In genomic region chr5:138210985-138211384, GRCh38 we compare ENCODE assay signal across 25 cellular contexts. TPM values are rescaled to one million over a fixed set of nuclear protein-coding genes. Genes with fewer than 3 reads are reported as not detected.
DNase-seq lines count a peak whose midpoint lies in the region; ATAC-seq, FAIRE-seq and TF ChIP-seq lines count a peak whose summit lies in the region.
"Had no signal": no experiment of that assay in that cellular context is flagged by ENCODE, and none has a peak within 500 bp of the region (broad histone marks: within the 10 kb centered on the region; RNA-seq: fewer than 3 reads in every experiment).

No MANE protein-coding gene starts in this region.

- TF ChIP-seq POLR2A in HepG2 (IDR thresholded peaks at IDR 0.05; ENCODE audit: insufficient read depth in 1 of 2, low read depth in 2 of 2, low read length in 2 of 2), result no peak
- no peak for TF ChIP-seq POLR2A in right lobe of liver (IDR thresholded peaks at IDR 0.05)

- H3K4me2 ChIP-seq in HepG2 (ENCODE audit: low read depth, low read length), result peak overlapping the region; percentile 67; the same call in 1 of the 2 replicates

- POLR2A ChIA-PET in HepG2 (lab: Yijun Ruan, JAX), result no interaction called here

- intact Hi-C loops in HepG2 (cut with micrococcal nuclease; ENCODE audit: unreplicated experiment) (no loop called here), right lobe of liver (cut with DNase I) (no loop called here)

- no peaks in the 10 kb centered on the region for H3K27me3 Mint-ChIP-seq in T-helper 1 cell treated with Interleukin-12 subunit alpha and Interleukin-12 subunit beta and Interleukin-4 antibody, amounts not matched to agents 30 μg/mL and 1 μg/mL, for 36 hours (ENCODE audit: low read depth)
- H3K27me3 Mint-ChIP-seq in endothelial cell (ENCODE audit: unreplicated experiment) (peaks cover 3% of the 10 kb centered on the region), type B pancreatic cell (no peaks in the 10 kb centered on the region)
- H3K27me3 Mint-ChIP-seq: dendritic cell treated with granulocyte-macrophage colony-stimulating factor and Interleukin-4, amounts not matched to agents 40 ng/mL and 50 ng/mL, for 4 days had no signal

- H3K27ac ChIP-seq in HepG2 (ENCODE audit: extremely low read length, insufficient read depth, low read length) (no peak overlapping the region), right lobe of liver (no peak overlapping the region)
- H3K27ac ChIP-seq: 22Rv1, brain microvascular endothelial cell, psoas muscle, skin epidermis had no signal

- DNase-seq in T-helper 1 cell, result no peak
- no peak for DNase-seq in HepG2 (ENCODE audit: low spot score)
- no peak for DNase-seq in right lobe of liver
- DNase-seq in endothelial cell (ENCODE audit: low spot score), result no peak
- DNase-seq in type B pancreatic cell (ENCODE audit: extremely low spot score, unreplicated experiment), result no peak
- no peak for DNase-seq in stimulated activated CD4-positive, alpha-beta T cell treated with anti-CD3 and anti-CD28 coated beads, Interleukin-2, amount 100 ng/mL, for 48 hours
- DNase-seq: activated naive CD4-positive, alpha-beta T cell; brain microvascular endothelial cell; DMS 273 treated with DMSO at 0.1 percent for 48 hours; hippocampal formation; KG1; NCI-H1092; NCI-H2081; NCI-H526 treated with DMSO at 0.1 percent for 48 hours; psoas muscle; Right ventricle myocardium superior; stimulated activated CD4-positive, alpha-beta T cell treated with anti-CD3 and anti-CD28 coated beads, Interleukin-4, amount 100 ng/mL, for 1 hour had no signal

- CTCF ChIA-PET in HepG2 (lab: Yijun Ruan, JAX; ENCODE audit: low intra/inter-chr PET ratio, low total read pairs), result no interaction called here

- peak overlapping the region; percentile 9 for H3K27ac Mint-ChIP-seq in T-helper 1 cell treated with Interleukin-12 subunit alpha and Interleukin-12 subunit beta and Interleukin-4 antibody, amounts not matched to agents 30 μg/mL and 1 μg/mL, for 36 hours
- H3K27ac Mint-ChIP-seq in endothelial cell (ENCODE audit: unreplicated experiment), result no peak overlapping the region
- no peak overlapping the region for H3K27ac Mint-ChIP-seq in type B pancreatic cell
- H3K27ac Mint-ChIP-seq: dendritic cell treated with granulocyte-macrophage colony-stimulating factor and Interleukin-4, amounts not matched to agents 40 ng/mL and 50 ng/mL, for 4 days had no signal

- H3K4me1 ChIP-seq in HepG2 (ENCODE audit: insufficient read depth, low read length) (peaks cover 20% of the 10 kb centered on the region), right lobe of liver (peaks cover 0 to 13% (median 0%) of the 10 kb centered on the region in 4 donors)

- peaks cover 39% of the 10 kb centered on the region for H3K79me2 ChIP-seq in HepG2 (ENCODE audit: insufficient read depth, low read length)

- H3K9ac ChIP-seq in HepG2 (ENCODE audit: insufficient read depth, low read depth, low read length), result no peak overlapping the region

- TF ChIP-seq CTCF in HepG2 (CRISPR knock-in tag; IDR thresholded peaks at IDR 0.05) (no peak), right lobe of liver (IDR thresholded peaks at IDR 0.05) (no peak), endothelial cell (IDR thresholded peaks at IDR 0.05; ENCODE audit: unreplicated experiment) (no peak), type B pancreatic cell (conservative IDR thresholded peaks at IDR 0.05) (no peak)

- H3K36me3 ChIP-seq in HepG2 (replicated peaks in 1 of 2; ENCODE audit: control insufficient read depth in 1 of 2, insufficient read depth in 2 of 2, low read length in 2 of 2), result peaks cover 5 to 17% of the 10 kb centered on the region in 2 experiments
- H3K36me3 ChIP-seq in right lobe of liver, result peaks cover 0 to 12% (median 0%) of the 10 kb centered on the region in 4 donors

- H4K20me1 ChIP-seq in HepG2 (ENCODE audit: insufficient read depth, low read length), result no peaks in the 10 kb centered on the region

- H2AFZ ChIP-seq in HepG2 (ENCODE audit: low read length), result no peak overlapping the region

- no peaks in the 10 kb centered on the region for H3K9me3 Mint-ChIP-seq in T-helper 1 cell treated with Interleukin-12 subunit alpha and Interleukin-12 subunit beta and Interleukin-4 antibody, amounts not matched to agents 30 μg/mL and 1 μg/mL, for 36 hours
- H3K9me3 Mint-ChIP-seq in endothelial cell (ENCODE audit: unreplicated experiment) (no peaks in the 10 kb centered on the region), type B pancreatic cell (no peaks in the 10 kb centered on the region)
- H3K9me3 Mint-ChIP-seq: dendritic cell treated with granulocyte-macrophage colony-stimulating factor and Interleukin-4, amounts not matched to agents 40 ng/mL and 50 ng/mL, for 4 days had no signal

- no peaks in the 10 kb centered on the region for H3K9me3 ChIP-seq in HepG2 (ENCODE audit: low read length)
- H3K9me3 ChIP-seq in right lobe of liver, result no peaks in the 10 kb centered on the region
- H3K9me3 ChIP-seq: psoas muscle had no signal

- TF ChIP-seq EP300 in HepG2 (IDR thresholded peaks at IDR 0.05; ENCODE audit: low read depth in 2 of 2, low read length in 2 of 2), result no peak
- TF ChIP-seq EP300 in HepG2 (CRISPR knock-in tag; IDR thresholded peaks at IDR 0.05; ENCODE audit: borderline replicate concordance), result no peak

- no peak for TF ChIP-seq RAD21 in HepG2 (CRISPR knock-in tag; IDR thresholded peaks at IDR 0.05)

- H3K4me3 Mint-ChIP-seq in T-helper 1 cell treated with Interleukin-12 subunit alpha and Interleukin-12 subunit beta and Interleukin-4 antibody, amounts not matched to agents 30 μg/mL and 1 μg/mL, for 36 hours, result peak overlapping the region; percentile 64
- H3K4me3 Mint-ChIP-seq in endothelial cell (ENCODE audit: unreplicated experiment) (peak overlapping the region; percentile 1), type B pancreatic cell (peak overlapping the region; percentile 76)
- H3K4me3 Mint-ChIP-seq: dendritic cell treated with granulocyte-macrophage colony-stimulating factor and Interleukin-4, amounts not matched to agents 40 ng/mL and 50 ng/mL, for 4 days had no signal

- peaks cover 17% of the 10 kb centered on the region for H3K4me1 Mint-ChIP-seq in T-helper 1 cell treated with Interleukin-12 subunit alpha and Interleukin-12 subunit beta and Interleukin-4 antibody, amounts not matched to agents 30 μg/mL and 1 μg/mL, for 36 hours (ENCODE audit: low read depth)
- peaks cover 14% of the 10 kb centered on the region for H3K4me1 Mint-ChIP-seq in endothelial cell (ENCODE audit: unreplicated experiment)
- peaks cover 20% of the 10 kb centered on the region for H3K4me1 Mint-ChIP-seq in type B pancreatic cell (ENCODE audit: unreplicated experiment)

- in situ Hi-C loops in HepG2 (cut with HindIII; ENCODE audit: extremely low pct_ligation_motif_present, low pct_unique_long_range_greater_than_20kb), result no loop called here

- H3K4me3 ChIP-seq in HepG2 (replicated peaks in 1 of 3; ENCODE audit: insufficient read depth in 1 of 3, low read depth in 2 of 3, low read length in 3 of 3) (no peak overlapping the region), right lobe of liver (no peak overlapping the region)
- H3K4me3 ChIP-seq: skin epidermis had no signal

- 89% methylated on average over 3 of the region's 3 CpGs for WGBS in HepG2 (ENCODE audit: low lambda C conversion rate)
- WGBS in right lobe of liver (ENCODE audit: insufficient coverage, low coverage, low lambda C conversion rate, missing lambda C conversion rate), result 80% methylated on average over 3 of the region's 3 CpGs

- H3K36me3 Mint-ChIP-seq in T-helper 1 cell treated with Interleukin-12 subunit alpha and Interleukin-12 subunit beta and Interleukin-4 antibody, amounts not matched to agents 30 μg/mL and 1 μg/mL, for 36 hours (ENCODE audit: low read depth), result peaks cover 8% of the 10 kb centered on the region
- peaks cover 5% of the 10 kb centered on the region for H3K36me3 Mint-ChIP-seq in endothelial cell (ENCODE audit: low read depth, unreplicated experiment)
- no peaks in the 10 kb centered on the region for H3K36me3 Mint-ChIP-seq in type B pancreatic cell

- FAIRE-seq in HepG2 (lab: Jason Lieb, UNC), result no peak
- FAIRE-seq: endothelial cell of umbilical vein, G401.6, keratinocyte had no signal

- H3K27me3 ChIP-seq in HepG2 (ENCODE audit: control insufficient read depth in 1 of 2, insufficient read depth in 2 of 2, low read length in 2 of 2), result no peaks in the 10 kb centered on the region; a peak in 1 of 5 replicates
- no peaks in the 10 kb centered on the region for H3K27me3 ChIP-seq in right lobe of liver
- H3K27me3 ChIP-seq: brain microvascular endothelial cell had no signal

- no peak for ATAC-seq in HepG2
- no peak for ATAC-seq in right lobe of liver
- ATAC-seq in esophagus mucosa, result no peak
- ATAC-seq: psoas muscle had no signal

- no TSS peak for BruUV-seq in HepG2 (replicated peaks; lab: Mats Ljungman, UMichigan)

RNA-seq across cellular contexts. Expression of gene CDC23, which starts 2.1 kb away (rescaled TPM):
- total RNA-seq in HepG2 (2016; rRNA removed; fragmentation: Illumina TruSeq; extraction: Trizol) (47.7 and 64.2 TPM in 2 replicates), right lobe of liver (10 to 100 TPM; 11.9 to 16.2 (median 15.2) TPM), endothelial cell (ENCODE audit: unreplicated experiment) (40.8 TPM), type B pancreatic cell (ENCODE audit: low replicate concordance) (40.2 and 41.6 TPM in 2 replicates), esophagus mucosa (20.6 TPM)
- 5.3 and 5.6 TPM in 2 replicates for total RNA-seq in HepG2 (2016; cell fraction: cytosol; rRNA removed; fragmentation: Illumina TruSeq; extraction: Trizol; ENCODE audit: low read depth)
- 47.3 and 67.7 TPM in 2 replicates for total RNA-seq in HepG2 (2016; cell fraction: insoluble cytoplasmic fraction; rRNA removed; fragmentation: Illumina TruSeq; extraction: Trizol)
- 10.9 and 12.4 TPM in 2 replicates for total RNA-seq in HepG2 (2016; cell fraction: membrane; rRNA removed; fragmentation: Illumina TruSeq; extraction: Trizol)
- total RNA-seq in HepG2 (2016; cell fraction: nucleus; rRNA removed; fragmentation: Illumina TruSeq; extraction: Trizol), result 35.4 and 36.8 TPM in 2 replicates
- 28.2 and 38.3 TPM in 2 replicates for polyA plus RNA-seq in HepG2 (2011; rRNA removed)
- 17.0 and 23.7 TPM in 2 replicates for polyA plus RNA-seq in HepG2 (2011; cell fraction: cytosol; rRNA removed)
- polyA plus RNA-seq in HepG2 (2011; cell fraction: nucleus; rRNA removed), result 30.2 and 33.3 TPM in 2 replicates
- polyA plus RNA-seq in HepG2 (2012), result 18.0 and 25.9 TPM in 2 replicates
- polyA plus RNA-seq in HepG2 (2016; cell fraction: cytosol; fragmentation: Illumina TruSeq; extraction: Trizol; ENCODE audit: low read depth), result 1.9 and 2.4 TPM in 2 replicates
- polyA plus RNA-seq in HepG2 (2016; cell fraction: insoluble cytoplasmic fraction; fragmentation: Illumina TruSeq; extraction: Trizol; ENCODE audit: low read depth), result 58.9 and 61.5 TPM in 2 replicates
- polyA plus RNA-seq in HepG2 (2016; cell fraction: membrane; fragmentation: Illumina TruSeq; extraction: Trizol; ENCODE audit: low read depth), result 6.1 and 7.0 TPM in 2 replicates
- 46.3 and 48.4 TPM in 2 replicates for polyA plus RNA-seq in HepG2 (2016; cell fraction: nucleus; fragmentation: Illumina TruSeq; extraction: Trizol; ENCODE audit: insufficient read depth, low read depth)
- 36.7 and 39.6 TPM in 2 replicates for polyA minus RNA-seq in HepG2 (2011; rRNA and poly(A)+ RNA removed; ENCODE audit: low replicate concordance)
- polyA minus RNA-seq in HepG2 (2011; cell fraction: cytosol; rRNA and poly(A)+ RNA removed), result 17.8 and 19.5 TPM in 2 replicates
- polyA minus RNA-seq in HepG2 (2011; cell fraction: nucleus; rRNA and poly(A)+ RNA removed), result 42.4 and 60.0 TPM in 2 replicates

RNA-seq across cellular contexts. Expression of gene KIF20A, which starts 32.1 kb away (rescaled TPM):
- total RNA-seq in HepG2 (2016; rRNA removed; fragmentation: Illumina TruSeq; extraction: Trizol) (66.8 and 91.6 TPM in 2 replicates), right lobe of liver (1 to 10 TPM in 3 of 6 experiments, under 1 TPM in 3; 0.55 to 3.3 (median 1.1) TPM), endothelial cell (ENCODE audit: unreplicated experiment) (10.3 TPM), type B pancreatic cell (ENCODE audit: low replicate concordance) (20.5 and 61.0 TPM in 2 replicates), esophagus mucosa (21.2 TPM)
- total RNA-seq in HepG2 (2016; cell fraction: cytosol; rRNA removed; fragmentation: Illumina TruSeq; extraction: Trizol; ENCODE audit: low read depth), result 16.2 and 16.7 TPM in 2 replicates
- 66.5 and 88.5 TPM in 2 replicates for total RNA-seq in HepG2 (2016; cell fraction: insoluble cytoplasmic fraction; rRNA removed; fragmentation: Illumina TruSeq; extraction: Trizol)
- 25.5 and 29.6 TPM in 2 replicates for total RNA-seq in HepG2 (2016; cell fraction: membrane; rRNA removed; fragmentation: Illumina TruSeq; extraction: Trizol)
- 50.4 and 55.2 TPM in 2 replicates for total RNA-seq in HepG2 (2016; cell fraction: nucleus; rRNA removed; fragmentation: Illumina TruSeq; extraction: Trizol)
- polyA plus RNA-seq in HepG2 (2011; rRNA removed), result 12.9 and 17.1 TPM in 2 replicates
- polyA plus RNA-seq in HepG2 (2011; cell fraction: cytosol; rRNA removed), result 10.2 and 13.5 TPM in 2 replicates
- polyA plus RNA-seq in HepG2 (2011; cell fraction: nucleus; rRNA removed), result 17.4 and 25.0 TPM in 2 replicates
- polyA plus RNA-seq in HepG2 (2012), result 9.1 and 18.8 TPM in 2 replicates
- 6.5 and 7.7 TPM in 2 replicates for polyA plus RNA-seq in HepG2 (2016; cell fraction: cytosol; fragmentation: Illumina TruSeq; extraction: Trizol; ENCODE audit: low read depth)
- 75.4 and 76.8 TPM in 2 replicates for polyA plus RNA-seq in HepG2 (2016; cell fraction: insoluble cytoplasmic fraction; fragmentation: Illumina TruSeq; extraction: Trizol; ENCODE audit: low read depth)
- polyA plus RNA-seq in HepG2 (2016; cell fraction: membrane; fragmentation: Illumina TruSeq; extraction: Trizol; ENCODE audit: low read depth), result 10.7 and 15.0 TPM in 2 replicates
- polyA plus RNA-seq in HepG2 (2016; cell fraction: nucleus; fragmentation: Illumina TruSeq; extraction: Trizol; ENCODE audit: insufficient read depth, low read depth), result 58.3 and 60.2 TPM in 2 replicates
- 71.6 and 227 TPM in 2 replicates for polyA minus RNA-seq in HepG2 (2011; rRNA and poly(A)+ RNA removed; ENCODE audit: low replicate concordance)
- 18.2 and 22.6 TPM in 2 replicates for polyA minus RNA-seq in HepG2 (2011; cell fraction: cytosol; rRNA and poly(A)+ RNA removed)
- 31.6 and 55.2 TPM in 2 replicates for polyA minus RNA-seq in HepG2 (2011; cell fraction: nucleus; rRNA and poly(A)+ RNA removed)

RNA-seq across cellular contexts. Expression of gene BRD8, which starts 32.6 kb away (rescaled TPM):
- total RNA-seq in HepG2 (2016; rRNA removed; fragmentation: Illumina TruSeq; extraction: Trizol) (50.6 and 62.5 TPM in 2 replicates), right lobe of liver (10 to 100 TPM in 5 of 6 experiments, 1 to 10 TPM in 1; 9.0 to 33.7 (median 17.0) TPM), endothelial cell (ENCODE audit: unreplicated experiment) (52.0 TPM), type B pancreatic cell (ENCODE audit: low replicate concordance) (77.8 and 138 TPM in 2 replicates), esophagus mucosa (25.7 TPM)
- 11.6 and 13.7 TPM in 2 replicates for total RNA-seq in HepG2 (2016; cell fraction: cytosol; rRNA removed; fragmentation: Illumina TruSeq; extraction: Trizol; ENCODE audit: low read depth)
- total RNA-seq in HepG2 (2016; cell fraction: insoluble cytoplasmic fraction; rRNA removed; fragmentation: Illumina TruSeq; extraction: Trizol), result 47.4 and 59.6 TPM in 2 replicates
- 23.4 and 24.1 TPM in 2 replicates for total RNA-seq in HepG2 (2016; cell fraction: membrane; rRNA removed; fragmentation: Illumina TruSeq; extraction: Trizol)
- total RNA-seq in HepG2 (2016; cell fraction: nucleus; rRNA removed; fragmentation: Illumina TruSeq; extraction: Trizol), result 82.0 and 95.0 TPM in 2 replicates
- 57.6 and 71.1 TPM in 2 replicates for polyA plus RNA-seq in HepG2 (2011; rRNA removed)
- polyA plus RNA-seq in HepG2 (2011; cell fraction: cytosol; rRNA removed), result 21.9 and 23.1 TPM in 2 replicates
- 117 and 118 TPM in 2 replicates for polyA plus RNA-seq in HepG2 (2011; cell fraction: nucleus; rRNA removed)
- 37.3 and 60.0 TPM in 2 replicates for polyA plus RNA-seq in HepG2 (2012)
- 3.8 and 4.9 TPM in 2 replicates for polyA plus RNA-seq in HepG2 (2016; cell fraction: cytosol; fragmentation: Illumina TruSeq; extraction: Trizol; ENCODE audit: low read depth)
- polyA plus RNA-seq in HepG2 (2016; cell fraction: insoluble cytoplasmic fraction; fragmentation: Illumina TruSeq; extraction: Trizol; ENCODE audit: low read depth), result 41.5 and 49.7 TPM in 2 replicates
- polyA plus RNA-seq in HepG2 (2016; cell fraction: membrane; fragmentation: Illumina TruSeq; extraction: Trizol; ENCODE audit: low read depth), result 9.2 and 9.8 TPM in 2 replicates
- polyA plus RNA-seq in HepG2 (2016; cell fraction: nucleus; fragmentation: Illumina TruSeq; extraction: Trizol; ENCODE audit: insufficient read depth, low read depth), result 254 and 256 TPM in 2 replicates
- 42.3 and 95.1 TPM in 2 replicates for polyA minus RNA-seq in HepG2 (2011; rRNA and poly(A)+ RNA removed; ENCODE audit: low replicate concordance)
- polyA minus RNA-seq in HepG2 (2011; cell fraction: cytosol; rRNA and poly(A)+ RNA removed), result 18.9 and 22.9 TPM in 2 replicates
- polyA minus RNA-seq in HepG2 (2011; cell fraction: nucleus; rRNA and poly(A)+ RNA removed), result 77.9 and 82.4 TPM in 2 replicates

Comparison
In these comparisons a context has a peak if more than half of its experiments do, and no peak if none do; other contexts are left out.
1. H3K4me3 Mint-ChIP-seq: peak in every context shown above with its lines; median percentile 76 in type B pancreatic cell; 64 in T-helper 1 cell treated with Interleukin-12 subunit alpha and Interleukin-12 subunit beta and Interleukin-4 antibody, amounts not matched to agents 30 μg/mL and 1 μg/mL, for 36 hours; 1 in endothelial cell.